Comparison of ENCODE assay signal across 22 cellular contexts in the genomic region with DNA sequence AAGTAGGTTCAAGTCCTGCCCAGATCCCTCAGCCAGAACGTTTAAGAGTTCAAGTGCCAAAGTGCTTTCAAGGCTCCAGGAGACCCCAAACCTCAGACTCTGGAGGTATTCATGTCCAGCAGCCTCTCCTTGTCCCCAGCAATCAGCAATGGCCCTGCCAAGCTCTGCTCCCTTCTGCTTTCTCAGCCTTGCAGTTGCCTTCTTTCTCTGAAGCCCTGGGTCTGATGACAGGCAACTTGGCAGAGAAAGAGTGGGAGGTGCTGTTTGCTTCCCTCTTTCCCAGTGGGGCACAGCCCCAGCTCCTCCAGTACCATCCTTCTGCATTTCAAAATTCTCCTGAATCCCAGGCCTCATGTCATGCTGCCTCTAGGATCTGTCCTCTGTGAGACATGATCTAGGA. TPM values are rescaled to one million over a fixed set of nuclear protein-coding genes. Genes with fewer than 3 reads are reported as not detected.
A peak's percentile ranks its signal among the peaks of the same experiment; 100 is the strongest.
DNase-seq lines count a peak whose midpoint lies in the region; ATAC-seq lines count a peak whose summit lies in the region.
"Had no signal": no experiment of that assay in that cellular context is flagged by ENCODE, and none has a peak within 500 bp of the region (broad histone marks: within the 10 kb centered on the region; RNA-seq: fewer than 3 reads in every experiment).

No MANE protein-coding gene starts in this region.

- H3K18ac ChIP-seq in neuronal stem cell (ENCODE audit: low read length) = no peak overlapping the region

- H3K4me3 ChIP-seq in neuronal stem cell (ENCODE audit: low read length in 2 of 2) (no peak overlapping the region), skeletal muscle tissue (ENCODE audit: low read length in 3 of 3) (no peak overlapping the region)
- H3K4me3 ChIP-seq: K562, SJCRH30 had no signal

- H3K9ac ChIP-seq in neuronal stem cell (ENCODE audit: low read depth, low read length, poor library complexity) (no peak overlapping the region), skeletal muscle tissue (ENCODE audit: low read depth in 1 of 3, low read length in 3 of 3) (peak overlapping the region in 2 of 3 donors; percentile 3 to 50)

- peaks cover 0 to 1% of the 10 kb centered on the region in 2 donors for H3K36me3 ChIP-seq in neuronal stem cell (replicated peaks in 1 of 2; ENCODE audit: control insufficient read depth in 2 of 2, insufficient read depth in 2 of 2, low read length in 2 of 2)
- H3K36me3 ChIP-seq in skeletal muscle tissue (ENCODE audit: control insufficient read depth in 3 of 3, insufficient read depth in 3 of 3, low read length in 3 of 3) = no peaks in the 10 kb centered on the region
- H3K36me3 ChIP-seq: SJCRH30 had no signal

- H3K4me1 ChIP-seq in neuronal stem cell (ENCODE audit: control insufficient read depth in 2 of 2, insufficient read depth in 1 of 2, low read depth in 1 of 2, low read length in 2 of 2) = peaks cover 0 to 8% of the 10 kb centered on the region in 2 donors
- peaks cover 46 to 85% (median 74%) of the 10 kb centered on the region in 3 donors for H3K4me1 ChIP-seq in skeletal muscle tissue (ENCODE audit: control insufficient read depth in 3 of 3, insufficient read depth in 3 of 3, low read length in 3 of 3)
- H3K4me1 ChIP-seq: SJCRH30 had no signal

- H2AFZ ChIP-seq in neuronal stem cell (ENCODE audit: low read length) = no peak overlapping the region

- ATAC-seq in GM21515 (IDR thresholded peaks at IDR 0.05; ENCODE audit: unreplicated experiment) = no peak
- ATAC-seq: HepG2, K562, Panc1 had no signal

- in situ Hi-C loops in G401 (cut with HindIII; ENCODE audit: low sequenced_read_pairs) = no loop called here

- no peak overlapping the region for H4K91ac ChIP-seq in neuronal stem cell (ENCODE audit: low read depth, low read length, poor library complexity)

- no peaks in the 10 kb centered on the region for H3K9me3 ChIP-seq in neuronal stem cell (replicated peaks in 1 of 2; ENCODE audit: control insufficient read depth in 2 of 2, insufficient read depth in 1 of 2, low read depth in 1 of 2, low read length in 2 of 2)
- H3K9me3 ChIP-seq in skeletal muscle tissue (ENCODE audit: control insufficient read depth in 3 of 3, low read length in 3 of 3) = no peaks in the 10 kb centered on the region
- H3K9me3 ChIP-seq: SJCRH30 had no signal

- H2BK5ac ChIP-seq in neuronal stem cell (ENCODE audit: low read length) = no peak overlapping the region

- H3K79me1 ChIP-seq in neuronal stem cell (ENCODE audit: low read depth, low read length) = no peaks in the 10 kb centered on the region

- H2BK15ac ChIP-seq in neuronal stem cell (ENCODE audit: low read length) = no peak overlapping the region

- no peak overlapping the region for H2BK12ac ChIP-seq in neuronal stem cell (ENCODE audit: low read length)

- H3K23ac ChIP-seq in neuronal stem cell (ENCODE audit: low read depth, low read length, poor library complexity) = no peak overlapping the region

- DNase-seq in G401 (ENCODE audit: low spot score) (peak; percentile 57), neuronal stem cell (ENCODE audit: low spot score) (no peak), SIG-M5 treated with dmso at 0.1 percent for 504 hours (lab: John Stamatoyannopoulos, UW; ENCODE audit: unreplicated experiment) (no peak), NCI-H146 treated with DMSO at 0.1 percent for 48 hours (lab: John Stamatoyannopoulos, UW; ENCODE audit: unreplicated experiment) (no peak), cerebellar nuclear complex (lab: John Stamatoyannopoulos, UW) (no peak)
- DNase-seq: Calu3; CD8-positive, alpha-beta memory T cell; DMS53; GF-D8; NCI-H1092; NCI-H1436; NCI-H2029; NCI-H2227 treated with DMSO at 0.1 percent for 48 hours; NCI-H510A; NCI-H748 treated with DMSO at 0.1 percent for 48 hours; SJCRH30 had no signal

- H3K4ac ChIP-seq in neuronal stem cell (ENCODE audit: low read length) = no peak overlapping the region

- H2BK120ac ChIP-seq in neuronal stem cell (ENCODE audit: low read depth, low read length) = no peak overlapping the region

- no peak overlapping the region for H3K4me2 ChIP-seq in neuronal stem cell (ENCODE audit: insufficient read depth, low read length, poor library complexity, severe bottlenecking)

- peak overlapping the region; percentile 17 for H2AK5ac ChIP-seq in neuronal stem cell (ENCODE audit: low read depth, low read length)

- no peak overlapping the region for H4K8ac ChIP-seq in neuronal stem cell (ENCODE audit: low read depth, low read length)

- H3K27ac ChIP-seq in cingulate gyrus (ENCODE audit: low read depth, low read length) (peak overlapping the region; percentile 23), neuronal stem cell (replicated peaks; ENCODE audit: low read length) (no peak overlapping the region), skeletal muscle tissue (ENCODE audit: low read depth, low read length) (peak overlapping the region; percentile 90)
- H3K27ac ChIP-seq: SJCRH30 had no signal

- H3K27me3 ChIP-seq in neuronal stem cell (ENCODE audit: control insufficient read depth in 3 of 3, insufficient read depth in 3 of 3, low read depth in 1 of 3, low read length in 3 of 3) = peaks cover 0 to 8% (median 3%) of the 10 kb centered on the region in 3 experiments
- H3K27me3 ChIP-seq in skeletal muscle tissue (ENCODE audit: control insufficient read depth in 3 of 3, insufficient read depth in 3 of 3, low read length in 3 of 3) = peaks cover 0 to 6% (median 0%) of the 10 kb centered on the region in 3 donors
- H3K27me3 ChIP-seq: SJCRH30 had no signal

- no peak overlapping the region for H3K14ac ChIP-seq in neuronal stem cell (ENCODE audit: low read length)

- no CpG with 5 or more reads among the region's 1 CpG for WGBS in neuronal stem cell (ENCODE audit: extremely low coverage in 2 of 2, insufficient read length in 2 of 2, insufficient replicate concordance in 1 of 2), 2 donors

RNA-seq across cellular contexts. Expression of gene ATP2B2, which starts 40.2 kb away (rescaled TPM):
- not detected in 2 replicates for total RNA-seq in G401 (2014; rRNA removed; shearing (Covaris generic))
- polyA plus RNA-seq in neuronal stem cell (2013, experiment 1 of 2) = 0.15 TPM
- 0.17 TPM for polyA plus RNA-seq in neuronal stem cell (2013, experiment 2 of 2)
- total RNA-seq in skeletal muscle tissue = 3.7 TPM
- total RNA-seq: Calu3; CD8-positive, alpha-beta memory T cell; K562; SJCRH30 had no signal
- polyA plus RNA-seq: CD8-positive, alpha-beta memory T cell had no signal
